ENCODE assay signal across 14 cellular contexts in the genomic region with DNA sequence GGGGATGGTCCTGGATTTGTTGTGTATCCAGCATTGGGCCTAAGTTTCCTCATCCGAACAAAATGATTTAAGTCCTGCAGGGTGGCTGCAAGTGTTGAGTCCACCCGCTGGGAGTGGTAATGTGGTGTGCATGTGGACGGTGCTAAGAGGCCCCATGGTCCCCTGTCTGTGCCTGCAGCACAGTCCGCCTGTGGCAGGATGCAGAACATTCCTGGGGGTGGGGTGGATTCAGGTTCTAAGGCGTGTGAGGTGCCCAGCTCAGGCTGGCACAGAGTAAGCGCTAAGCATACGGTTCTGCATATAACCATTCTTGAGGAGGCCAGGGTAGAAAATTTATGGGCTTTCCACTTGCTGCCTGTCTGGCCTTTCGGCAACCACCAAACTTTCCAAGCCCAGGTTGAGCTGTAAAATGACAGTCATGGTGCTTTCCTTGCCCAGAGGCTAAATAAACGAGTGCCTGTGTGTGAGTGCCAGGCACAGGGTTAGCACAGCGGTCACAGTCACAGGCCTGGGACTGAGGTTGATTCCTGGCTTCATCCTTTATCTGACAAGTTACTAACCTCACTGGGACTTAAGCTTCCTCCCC. TPM values are rescaled to one million over a fixed set of nuclear protein-coding genes. Genes with fewer than 3 reads are reported as not detected.
DNase-seq lines count a peak whose midpoint lies in the region; ATAC-seq, FAIRE-seq and TF ChIP-seq lines count a peak whose summit lies in the region.
"Had no signal": no experiment of that assay in that cellular context is flagged by ENCODE, and none has a peak within 500 bp of the region (broad histone marks: within the 10 kb centered on the region; RNA-seq: fewer than 3 reads in every experiment).

No MANE protein-coding gene starts in this region.

- H3K9me3 ChIP-seq in GM12878 (replicated peaks; ENCODE audit: control insufficient read depth, insufficient read depth, low read length) (no peaks in the 10 kb centered on the region), prostate gland (no peaks in the 10 kb centered on the region)
- H3K9me3 ChIP-seq: thyroid gland had no signal

- POLR2A ChIA-PET in GM12878 (lab: Charles Lee): interaction anchor here (1.3 kb wide), 1 partner anchor 29 kb away, joined by 4 read pairs; no protein-coding TSS in a partner anchor

- no peaks in the 10 kb centered on the region for H3K9me3 Mint-ChIP-seq in activated T-cell treated with anti-CD3 and anti-CD28 coated beads, Interleukin-2, amount 50 U/mL, for 72 hours
- H3K9me3 Mint-ChIP-seq in activated T-cell treated with anti-CD3 and anti-CD28 coated beads, Interleukin-2, amount 50 U/mL, for 4 hours: no peaks in the 10 kb centered on the region
- H3K9me3 Mint-ChIP-seq: dendritic cell treated with granulocyte-macrophage colony-stimulating factor and Interleukin-4, amounts not matched to agents 40 ng/mL and 50 ng/mL, for 4 days had no signal

- FAIRE-seq in GM12878 (lab: Jason Lieb, UNC): no peak

- H4K20me1 ChIP-seq in GM12878 (ENCODE audit: control insufficient read depth, insufficient read depth): no peaks in the 10 kb centered on the region

- no peak overlapping the region for H3K4me3 Mint-ChIP-seq in activated T-cell treated with anti-CD3 and anti-CD28 coated beads, Interleukin-2, amount 50 U/mL, for 72 hours
- no peak overlapping the region for H3K4me3 Mint-ChIP-seq in activated T-cell treated with anti-CD3 and anti-CD28 coated beads, Interleukin-2, amount 50 U/mL, for 4 hours
- H3K4me3 Mint-ChIP-seq: dendritic cell treated with granulocyte-macrophage colony-stimulating factor and Interleukin-4, amounts not matched to agents 40 ng/mL and 50 ng/mL, for 4 days had no signal

- H3K27ac ChIP-seq in GM12878 (ENCODE audit: control insufficient read depth, insufficient read depth) (peak overlapping the region; percentile 40; the same call in 1 of the 2 replicates), prostate gland (no peak overlapping the region)
- H3K27ac ChIP-seq: thyroid gland had no signal

- RAD21 ChIA-PET in GM12878 (lab: Charles Lee; ENCODE audit: unreplicated experiment): no interaction called here

- H3K4me3 ChIP-seq in GM12878 (no peak overlapping the region), prostate gland (no peak overlapping the region)
- H3K4me3 ChIP-seq: thyroid gland had no signal

- CTCF ChIA-PET in GM12878 (lab: Yijun Ruan, JAX): interaction anchor here (1.5 to 8.3 kb wide), 2 partner anchors 144 to 150 kb away, joined by 4 to 247 read pairs; no protein-coding TSS in a partner anchor

- TF ChIP-seq CTCF in GM12878 (IDR thresholded peaks at IDR 0.05 in 2 of 3, conservative IDR thresholded peaks at IDR 0.05 in 1 of 3; ENCODE audit: control insufficient read depth in 2 of 3, extremely low read depth in 1 of 3, insufficient read depth in 1 of 3, low read depth in 3 of 3, low read length in 3 of 3) (no peak), prostate gland (IDR thresholded peaks at IDR 0.05) (no peak)

- peaks cover 37% of the 10 kb centered on the region for H3K4me1 ChIP-seq in GM12878 (ENCODE audit: control insufficient read depth, insufficient read depth, low read length)
- H3K4me1 ChIP-seq in prostate gland (replicated peaks): peaks cover 13% of the 10 kb centered on the region

- H3K9ac ChIP-seq in GM12878 (ENCODE audit: control insufficient read depth, insufficient read depth, low read length): no peak overlapping the region

- intact Hi-C loops in GM12878 (cut with micrococcal nuclease; ENCODE audit: unreplicated experiment): no loop called here
- intact Hi-C loops in prostate gland (cut with DNase I): loop anchor here (10.0 kb wide), 1 partner anchor 163 kb away; a partner anchor contains a TSS

- no TSS peak for BruUV-seq in GM12878 (replicated peaks; lab: Mats Ljungman, UMichigan)

- no peaks in the 10 kb centered on the region for H3K27me3 Mint-ChIP-seq in activated T-cell treated with anti-CD3 and anti-CD28 coated beads, Interleukin-2, amount 50 U/mL, for 72 hours (ENCODE audit: low read depth)
- no peaks in the 10 kb centered on the region for H3K27me3 Mint-ChIP-seq in activated T-cell treated with anti-CD3 and anti-CD28 coated beads, Interleukin-2, amount 50 U/mL, for 4 hours (ENCODE audit: low read depth)
- H3K27me3 Mint-ChIP-seq: dendritic cell treated with granulocyte-macrophage colony-stimulating factor and Interleukin-4, amounts not matched to agents 40 ng/mL and 50 ng/mL, for 4 days had no signal

- H3K36me3 Mint-ChIP-seq in activated T-cell treated with anti-CD3 and anti-CD28 coated beads, Interleukin-2, amount 50 U/mL, for 72 hours (ENCODE audit: insufficient read depth in 2 of 2): peaks cover 8 to 9% of the 10 kb centered on the region in 2 donors
- peaks cover 42% of the 10 kb centered on the region for H3K36me3 Mint-ChIP-seq in activated T-cell treated with anti-CD3 and anti-CD28 coated beads, Interleukin-2, amount 50 U/mL, for 4 hours (ENCODE audit: insufficient read depth)

- H3K4me1 Mint-ChIP-seq in activated T-cell treated with anti-CD3 and anti-CD28 coated beads, Interleukin-2, amount 50 U/mL, for 72 hours (ENCODE audit: low read depth): peaks cover 60% of the 10 kb centered on the region
- H3K4me1 Mint-ChIP-seq in activated T-cell treated with anti-CD3 and anti-CD28 coated beads, Interleukin-2, amount 50 U/mL, for 4 hours (ENCODE audit: low read depth): peaks cover 57% of the 10 kb centered on the region

- no peaks in the 10 kb centered on the region for H3K27me3 ChIP-seq in GM12878 (replicated peaks in 1 of 2; ENCODE audit: control insufficient read depth in 2 of 2, insufficient read depth in 2 of 2, low read length in 1 of 2)
- no peaks in the 10 kb centered on the region for H3K27me3 ChIP-seq in prostate gland (replicated peaks; ENCODE audit: insufficient read depth)
- H3K27me3 ChIP-seq: thyroid gland had no signal

- peaks cover 41 to 53% of the 10 kb centered on the region in 2 experiments for H3K36me3 ChIP-seq in GM12878 (ENCODE audit: control insufficient read depth in 2 of 2, insufficient read depth in 2 of 2, low read length in 1 of 2)
- peaks cover 13 to 32% of the 10 kb centered on the region in 2 donors for H3K36me3 ChIP-seq in prostate gland

- SMC1A ChIA-PET in GM12878 (lab: Charles Lee; ENCODE audit: uncharacterized antibody, unreplicated experiment): interaction anchor here (0.7 to 17.7 kb wide), 3 partner anchors 9 to 146 kb away, joined by 3 to 602 read pairs (median 4); no protein-coding TSS in a partner anchor

- DNase-seq in activated T-cell treated with anti-CD3 and anti-CD28 coated beads, Interleukin-2, amount 50 U/mL, for 72 hours: no peak
- no peak for DNase-seq in activated T-cell treated with anti-CD3 and anti-CD28 coated beads, Interleukin-2, amount 50 U/mL, for 4 hours
- peak; percentile 24 for DNase-seq in HK-2 (ENCODE audit: unreplicated experiment)
- DNase-seq in GM12878 (ENCODE audit: low read depth, low spot score): no peak
- DNase-seq in prostate gland (ENCODE audit: low spot score): peak; percentile 47
- DNase-seq in middle frontal gyrus (ENCODE audit: extremely low spot score, low spot score): no peak
- no peak for DNase-seq in AG08396 (ENCODE audit: low spot score)
- DNase-seq: amygdala, DMS153, hippocampal formation, occipital lobe, thyroid gland had no signal

- no peak overlapping the region for H3K4me2 ChIP-seq in GM12878 (ENCODE audit: control insufficient read depth, insufficient read depth)

- 57% methylated on average over 10 of the region's 10 CpGs for whole genome bisulfite sequencing in GM12878 (ENCODE audit: insufficient coverage, insufficient replicate concordance, low lambda C conversion rate, missing lambda C conversion rate)
- 67% methylated on average over 10 of the region's 10 CpGs for WGBS in prostate gland

- no peak overlapping the region for H2AFZ ChIP-seq in GM12878 (ENCODE audit: control insufficient read depth, low read depth, low read length)

- peak overlapping the region; percentile 39 for H3K27ac Mint-ChIP-seq in activated T-cell treated with anti-CD3 and anti-CD28 coated beads, Interleukin-2, amount 50 U/mL, for 72 hours
- H3K27ac Mint-ChIP-seq: dendritic cell treated with granulocyte-macrophage colony-stimulating factor and Interleukin-4, amounts not matched to agents 40 ng/mL and 50 ng/mL, for 4 days had no signal

- H3K79me2 ChIP-seq in GM12878 (ENCODE audit: control insufficient read depth, insufficient read depth, low read length): peaks cover 33% of the 10 kb centered on the region

- TF ChIP-seq EP300 in GM12878 (IDR thresholded peaks at IDR 0.05; ENCODE audit: borderline replicate concordance in 1 of 2, control insufficient read depth in 1 of 2, low read depth in 2 of 2, low read length in 2 of 2): no peak

- TF ChIP-seq RAD21 in GM12878 (IDR thresholded peaks at IDR 0.05; ENCODE audit: insufficient read depth, low read depth, low read length): no peak

- ATAC-seq in activated T-cell treated with anti-CD3 and anti-CD28 coated beads, Interleukin-2, amount 50 U/mL, for 72 hours (replicated peaks in 1 of 2): no peak
- ATAC-seq in activated T-cell treated with anti-CD3 and anti-CD28 coated beads, Interleukin-2, amount 50 U/mL, for 4 hours: no peak
- ATAC-seq in GM12878 (no peak), GM18861 (IDR thresholded peaks at IDR 0.05; ENCODE audit: unreplicated experiment) (no peak)

- TF ChIP-seq POLR2A in GM12878 (IDR thresholded peaks at IDR 0.05; ENCODE audit: low read depth, low read length) (no peak), prostate gland (IDR thresholded peaks at IDR 0.05) (no peak)

- in situ Hi-C loops in GM12878 (cut with MboI): no loop called here

TF ChIP-seq in GM12878, 131 proteins besides CTCF, POLR2A, EP300 and RAD21 (continues in another document):
- no peak for TF ChIP-seq TARDBP (IDR thresholded peaks at IDR 0.05; ENCODE audit: borderline replicate concordance)

RNA-seq across cellular contexts. Expression of a gene that starts 30.7 kb away (rescaled TPM):
- 10 to 100 TPM; 41.7 to 51.9 TPM for total RNA-seq in activated T-cell treated with anti-CD3 and anti-CD28 coated beads, Interleukin-2, amount 50 U/mL, for 72 hours
- total RNA-seq in activated T-cell treated with anti-CD3 and anti-CD28 coated beads, Interleukin-2, amount 50 U/mL, for 4 hours: 100 to 1,000 TPM; 135 to 141 (median 140) TPM
- total RNA-seq in GM12878 (2013; cell fraction: nucleolus; rRNA removed): 231 and 256 TPM in 2 replicates
- total RNA-seq in GM12878 (2014; rRNA removed) (51.6 and 59.6 TPM in 2 replicates), GM12878 (2014; rRNA removed; fragmentation: Illumina TruSeq; extraction: Trizol) (21.1 and 21.9 TPM in 2 replicates), GM12878 (2021) (59.5 and 62.7 TPM in 2 replicates), prostate gland (100 to 1,000 TPM in 1 of 2 donors, 10 to 100 TPM in 1; 83.9 to 159 TPM)
- 14.2 TPM for polyA plus RNA-seq in GM12878 (2011; ENCODE audit: low read depth)
- polyA plus RNA-seq in GM12878 (2011; rRNA removed) (24.6 and 61.0 TPM in 2 replicates), GM12878 (2014; fragmentation: Illumina TruSeq; extraction: Trizol) (19.1 and 24.0 TPM in 2 replicates), GM12878 (2014; fragmentation: Nextera tagmentation; extraction: Ambion mirVana) (1 to 10 TPM; 5.7 to 8.2 TPM), GM12878 (2014; rRNA removed) (28.7 and 29.0 TPM in 2 replicates), GM12878 (2016; fragmentation: Nextera tagmentation; extraction: Ambion mirVana) (10 to 100 TPM; 65.2 to 66.0 TPM)
- polyA plus RNA-seq in GM12878 (2011; cell fraction: cytosol; rRNA removed): 65.0 and 66.9 TPM in 2 replicates
- polyA plus RNA-seq in GM12878 (2011; cell fraction: nucleus; rRNA removed): 133 and 156 TPM in 2 replicates
- 31.0 and 72.3 TPM in 2 replicates for polyA plus RNA-seq in GM12878 (2012)
- 75.2 and 106 TPM in 2 replicates for polyA minus RNA-seq in GM12878 (2011; rRNA and poly(A)+ RNA removed)
- polyA minus RNA-seq in GM12878 (2011; cell fraction: cytosol; rRNA and poly(A)+ RNA removed): 35.3 and 45.0 TPM in 2 replicates
- 71.8 and 100 TPM in 2 replicates for polyA minus RNA-seq in GM12878 (2011; cell fraction: nucleus; rRNA and poly(A)+ RNA removed)

Comparison
In these comparisons a context has a peak if more than half of its experiments do, and no peak if none do; other contexts are left out.
1. DNase-seq: peak in HK-2 (single experiment) and prostate gland (single experiment); none in activated T-cell treated with anti-CD3 and anti-CD28 coated beads, Interleukin-2, amount 50 U/mL, for 72 hours (0 of 2), activated T-cell treated with anti-CD3 and anti-CD28 coated beads, Interleukin-2, amount 50 U/mL, for 4 hours (single experiment), GM12878 (single experiment), middle frontal gyrus (single experiment) and AG08396 (single experiment).